In genomic region chr14:22433059-22433458, GRCh38 we compare ENCODE assay signal across 14 cellular contexts.
DNase-seq lines count a peak whose midpoint lies in the region; ATAC-seq and TF ChIP-seq lines count a peak whose summit lies in the region.
"Had no signal": no experiment of that assay in that cellular context is flagged by ENCODE, and none has a peak within 500 bp of the region (broad histone marks: within the 10 kb centered on the region; RNA-seq: fewer than 3 reads in every experiment).

No MANE protein-coding gene starts in this region.

- H3K79me2 ChIP-seq in Karpas-422 (ENCODE audit: low read length) (no peaks in the 10 kb centered on the region), SK-N-SH (ENCODE audit: insufficient read depth) (no peaks in the 10 kb centered on the region)

- WGBS in SK-N-SH (ENCODE audit: low lambda C conversion rate), result 5% methylated on average over 4 of the region's 4 CpGs

- H3K27ac ChIP-seq in Karpas-422 (ENCODE audit: low read length), result peak overlapping the region; percentile 97
- peak overlapping the region in 1 of 2 experiments; percentile 14; a peak in 1 of 4 replicates for H3K27ac ChIP-seq in SK-N-SH (ENCODE audit: low read depth in 2 of 2, low read length in 1 of 2)
- H3K27ac ChIP-seq in brain microvascular endothelial cell, result no peak overlapping the region
- H3K27ac ChIP-seq: coronary artery, ovary, RWPE1 had no signal

- TF ChIP-seq RAD21 in SK-N-SH (IDR thresholded peaks at IDR 0.05; ENCODE audit: low read length), result no peak

- no peaks in the 10 kb centered on the region for H3K36me3 ChIP-seq in Karpas-422 (ENCODE audit: insufficient read depth, low read length)
- H3K36me3 ChIP-seq in SK-N-SH (replicated peaks in 1 of 2; ENCODE audit: control insufficient read depth in 1 of 2, insufficient read depth in 2 of 2, low read length in 1 of 2), result no peaks in the 10 kb centered on the region
- H3K36me3 ChIP-seq in brain microvascular endothelial cell (replicated peaks), result no peaks in the 10 kb centered on the region
- H3K36me3 ChIP-seq: ovary had no signal

- H4K20me1 ChIP-seq in Karpas-422 (ENCODE audit: insufficient read depth, low read depth, low read length), result no peaks in the 10 kb centered on the region
- 0 out of 2 replicates have a peak, but pooled peaks cover 3% of the 10 kb centered on the region for H4K20me1 ChIP-seq in SK-N-SH (ENCODE audit: insufficient read depth)

- ATAC-seq in GM21381 (IDR thresholded peaks at IDR 0.05; ENCODE audit: unreplicated experiment), result no peak
- ATAC-seq in GM21515 (IDR thresholded peaks at IDR 0.05; ENCODE audit: unreplicated experiment), result no peak
- ATAC-seq in stimulated activated naive CD8-positive, alpha-beta T cell treated with anti-CD3 and anti-CD28 coated beads, Interleukin-15, Interleukin-2, amounts not matched to agents 100 U/mL and 50 U/mL, for 24 hours, result no peak

- H3K4me3 ChIP-seq in Karpas-422 (ENCODE audit: low read length) (peak overlapping the region; percentile 55), SK-N-SH (ENCODE audit: low read depth in 2 of 2, low read length in 1 of 2) (no peak overlapping the region), brain microvascular endothelial cell (ENCODE audit: low read depth, low read length) (no peak overlapping the region)
- H3K4me3 ChIP-seq: ovary had no signal

- peak; percentile 91 for DNase-seq in Karpas-422
- DNase-seq in SK-N-SH, result no peak
- DNase-seq in germinal center (ENCODE audit: low spot score), result peak; percentile 19
- DNase-seq in brain microvascular endothelial cell, result no peak
- no peak for DNase-seq in stimulated activated naive CD8-positive, alpha-beta T cell treated with anti-CD3 and anti-CD28 coated beads, Interleukin-15, Interleukin-2, amounts not matched to agents 100 U/mL and 50 U/mL, for 24 hours
- DNase-seq: activated CD4-positive, alpha-beta T cell treated with anti-CD3 and anti-CD28 coated beads, Interleukin-2, amount 50 U/mL, for 4 hours; glutamatergic neuron; NCI-H1417 treated with DMSO at 0.1 percent for 48 hours; NCI-H510A had no signal

- H3K27me3 ChIP-seq in Karpas-422 (ENCODE audit: low read length) (no peaks in the 10 kb centered on the region), SK-N-SH (ENCODE audit: insufficient read depth) (peaks cover 21% of the 10 kb centered on the region; the same call in 1 of the 2 replicates), brain microvascular endothelial cell (replicated peaks) (no peaks in the 10 kb centered on the region)
- H3K27me3 ChIP-seq: ovary had no signal

- H3K4me1 ChIP-seq in Karpas-422 (ENCODE audit: low read length) (peaks cover 66% of the 10 kb centered on the region), SK-N-SH (ENCODE audit: control insufficient read depth in 1 of 2, insufficient read depth in 2 of 2, low read depth in 1 of 2, low read length in 1 of 2) (peaks cover 0 to 29% of the 10 kb centered on the region in 2 experiments; a peak in 3 of 4 replicates)

- peak overlapping the region; percentile 68 for H3K9ac ChIP-seq in Karpas-422 (ENCODE audit: low read length)
- no peak overlapping the region for H3K9ac ChIP-seq in SK-N-SH

- TF ChIP-seq EP300 in SK-N-SH (IDR thresholded peaks at IDR 0.05; ENCODE audit: borderline replicate concordance in 1 of 2, low read depth in 1 of 2, low read length in 1 of 2), result no peak

- POLR2A ChIA-PET in SK-N-SH (lab: Yijun Ruan, JAX), result no interaction called here

- in situ Hi-C loops in brain microvascular endothelial cell (cut with HindIII; ENCODE audit: low pct_ligation_motif_present, low sequenced_read_pairs), result no loop called here

- H2AFZ ChIP-seq in Karpas-422 (ENCODE audit: low read length), result 0 out of 2 replicates have a peak overlapping the region, but pooled peaks have one; percentile 1
- H2AFZ ChIP-seq in SK-N-SH (ENCODE audit: low read depth), result no peak overlapping the region

- H3K9me2 ChIP-seq in Karpas-422 (replicated peaks; ENCODE audit: insufficient read depth, low read length) (no peaks in the 10 kb centered on the region), SK-N-SH (no peaks in the 10 kb centered on the region)

- H3F3A ChIP-seq in SK-N-SH (replicated peaks; ENCODE audit: insufficient read depth), result peaks cover 12% of the 10 kb centered on the region

- CTCF ChIA-PET in SK-N-SH (lab: Yijun Ruan, JAX), result no interaction called here

- H3K9me3 ChIP-seq in Karpas-422 (ENCODE audit: low read length), result no peaks in the 10 kb centered on the region
- no peaks in the 10 kb centered on the region for H3K9me3 ChIP-seq in SK-N-SH
- H3K9me3 ChIP-seq: ovary had no signal

- TF ChIP-seq CTCF in SK-N-SH (IDR thresholded peaks at IDR 0.05) (no peak), brain microvascular endothelial cell (IDR thresholded peaks at IDR 0.05; ENCODE audit: low read depth, low read length, missing control alignments) (no peak)

- H3K4me2 ChIP-seq in Karpas-422 (ENCODE audit: low read depth, low read length, poor library complexity, severe bottlenecking) (peak overlapping the region; percentile 82), SK-N-SH (peak overlapping the region; percentile 59; the same call in 1 of the 2 replicates)

TF ChIP-seq in SK-N-SH, 30 proteins besides CTCF, POLR2A, EP300 and RAD21:
- no peak for TF ChIP-seq YY1 (IDR thresholded peaks at IDR 0.05; ENCODE audit: low read depth)
- no peak for TF ChIP-seq REST (IDR thresholded peaks at IDR 0.05; ENCODE audit: low read depth, low read length)
- no peak for TF ChIP-seq GABPA (IDR thresholded peaks at IDR 0.05; ENCODE audit: low read depth)
- no peak for TF ChIP-seq RXRA (IDR thresholded peaks at IDR 0.05; ENCODE audit: borderline replicate concordance, low read depth)
- no peak for TF ChIP-seq RFX5 (IDR thresholded peaks at IDR 0.05; ENCODE audit: low read length)
- no peak for TF ChIP-seq MEF2A (IDR thresholded peaks at IDR 0.05; ENCODE audit: borderline replicate concordance, low read depth)
- TF ChIP-seq ZBTB33 (IDR thresholded peaks at IDR 0.05; ENCODE audit: borderline replicate concordance, low read depth), result no peak
- no peak for TF ChIP-seq TCF12 (IDR thresholded peaks at IDR 0.05)
- no peak for TF ChIP-seq SMC3 (IDR thresholded peaks at IDR 0.05; ENCODE audit: low read depth, low read length)
- TF ChIP-seq GATA2 (CRISPR knock-in tag; IDR thresholded peaks at IDR 0.05), result no peak
- TF ChIP-seq TAF1 (IDR thresholded peaks at IDR 0.05; ENCODE audit: borderline replicate concordance, low read depth, low read length), result no peak
- TF ChIP-seq PBX3 (IDR thresholded peaks at IDR 0.05), result no peak
- no peak for TF ChIP-seq JUND (IDR thresholded peaks at IDR 0.05)
- TF ChIP-seq MAX (IDR thresholded peaks at IDR 0.05; ENCODE audit: low read depth), result no peak
- no peak for TF ChIP-seq FOXM1 (IDR thresholded peaks at IDR 0.05; ENCODE audit: low read depth)
- TF ChIP-seq FOXJ3 (CRISPR knock-in tag; IDR thresholded peaks at IDR 0.05), result no peak
- no peak for TF ChIP-seq MXI1 (IDR thresholded peaks at IDR 0.05; ENCODE audit: low read depth, low read length)
TF ChIP-seq in SK-N-SH: peak in this region for 0.

Comparison
In these comparisons a context has a peak if more than half of its experiments do, and no peak if none do; other contexts are left out.
1. DNase-seq: peak in Karpas-422 (single experiment) and germinal center (single experiment); none in SK-N-SH (single experiment), brain microvascular endothelial cell (single experiment) and stimulated activated naive CD8-positive, alpha-beta T cell treated with anti-CD3 and anti-CD28 coated beads, Interleukin-15, Interleukin-2, amounts not matched to agents 100 U/mL and 50 U/mL, for 24 hours (single experiment).